ENCODE assay signal across 16 cellular contexts in genomic region chr7:51129527-51130472, GRCh38.
A peak's percentile ranks its signal among the peaks of the same experiment; 100 is the strongest.
DNase-seq lines count a peak whose midpoint lies in the region; ATAC-seq and TF ChIP-seq lines count a peak whose summit lies in the region.
"Had no signal": no experiment of that assay in that cellular context is flagged by ENCODE, and none has a peak within 500 bp of the region (broad histone marks: within the 10 kb centered on the region; RNA-seq: fewer than 3 reads in every experiment).

No MANE protein-coding gene starts in this region.

- H3K27me3 Mint-ChIP-seq in stimulated activated naive CD8-positive, alpha-beta T cell treated with anti-CD3 and anti-CD28 coated beads, Interleukin-15, amount 100 ng/mL, for 72 hours, result no peaks in the 10 kb centered on the region
- no peaks in the 10 kb centered on the region for H3K27me3 Mint-ChIP-seq in endodermal cell (ENCODE audit: insufficient read depth)
- H3K27me3 Mint-ChIP-seq: CD4-positive, alpha-beta T cell had no signal

- H3K36me3 Mint-ChIP-seq in endodermal cell (ENCODE audit: low read depth), result peaks cover 19% of the 10 kb centered on the region

- no peak overlapping the region for H3K4me3 ChIP-seq in endodermal cell (ENCODE audit: low read length)
- no peak overlapping the region for H3K4me3 ChIP-seq in vagina
- H3K4me3 ChIP-seq: GM23338 had no signal

- H3K4me1 ChIP-seq in endodermal cell (ENCODE audit: control insufficient read depth, insufficient read depth, low read length) (peaks cover 9% of the 10 kb centered on the region), vagina (no peaks in the 10 kb centered on the region)

- TF ChIP-seq CTCF in endodermal cell (conservative IDR thresholded peaks at IDR 0.05) (no peak), vagina (IDR thresholded peaks at IDR 0.05) (no peak)

- peaks cover 17% of the 10 kb centered on the region for H3K9me3 ChIP-seq in endodermal cell (ENCODE audit: control insufficient read depth, low read length)
- H3K9me3 ChIP-seq in vagina, result no peaks in the 10 kb centered on the region

- TF ChIP-seq POLR2A in vagina (IDR thresholded peaks at IDR 0.05), result no peak

- ATAC-seq in stimulated activated naive CD8-positive, alpha-beta T cell treated with anti-CD3 and anti-CD28 coated beads, Interleukin-15, amount 100 ng/mL, for 72 hours, result no peak
- no peak for ATAC-seq in stimulated activated naive CD8-positive, alpha-beta T cell treated with anti-CD3 and anti-CD28 coated beads, Interleukin-15, Interleukin-2, amounts not matched to agents 100 U/mL and 50 U/mL, for 24 hours
- ATAC-seq: GM23338 had no signal

- H3K36me3 ChIP-seq in endodermal cell (ENCODE audit: control insufficient read depth, insufficient read depth, low read length) (peaks cover 13% of the 10 kb centered on the region), vagina (no peaks in the 10 kb centered on the region)

- intact Hi-C loops in vagina (cut with DNase I), result no loop called here

- peak overlapping the region; percentile 37 to 75 for H3K27ac Mint-ChIP-seq in stimulated activated naive CD8-positive, alpha-beta T cell treated with anti-CD3 and anti-CD28 coated beads, Interleukin-15, amount 100 ng/mL, for 72 hours
- H3K27ac Mint-ChIP-seq in endodermal cell, result peak overlapping the region; percentile 78
- H3K27ac Mint-ChIP-seq: CD4-positive, alpha-beta T cell; GM23338 had no signal

- H3K4me3 Mint-ChIP-seq in stimulated activated naive CD8-positive, alpha-beta T cell treated with anti-CD3 and anti-CD28 coated beads, Interleukin-15, amount 100 ng/mL, for 72 hours, result no peak overlapping the region
- H3K4me3 Mint-ChIP-seq in endodermal cell, result no peak overlapping the region
- H3K4me3 Mint-ChIP-seq: CD4-positive, alpha-beta T cell; GM23338 had no signal

- no peaks in the 10 kb centered on the region for H3K9me3 Mint-ChIP-seq in stimulated activated naive CD8-positive, alpha-beta T cell treated with anti-CD3 and anti-CD28 coated beads, Interleukin-15, amount 100 ng/mL, for 72 hours
- H3K9me3 Mint-ChIP-seq in endodermal cell, result peaks cover 11% of the 10 kb centered on the region
- H3K9me3 Mint-ChIP-seq: CD4-positive, alpha-beta T cell had no signal

- WGBS in endodermal cell (ENCODE audit: insufficient coverage in 1 of 2, insufficient read length in 1 of 2), 2 experiments, result 86 to 96% methylated on average over 3 to 8 of the region's 8 CpGs

- no peaks in the 10 kb centered on the region for H3K4me1 Mint-ChIP-seq in stimulated activated naive CD8-positive, alpha-beta T cell treated with anti-CD3 and anti-CD28 coated beads, Interleukin-15, amount 100 ng/mL, for 72 hours
- peaks cover 23% of the 10 kb centered on the region for H3K4me1 Mint-ChIP-seq in endodermal cell

- no peak overlapping the region for H3K9ac ChIP-seq in endodermal cell (ENCODE audit: extremely low read depth, low read length, poor library complexity, severe bottlenecking)

- H3K27me3 ChIP-seq in endodermal cell (ENCODE audit: control insufficient read depth, insufficient read depth, low read length, poor library complexity, severe bottlenecking) (no peaks in the 10 kb centered on the region), vagina (no peaks in the 10 kb centered on the region)

- H3K27ac ChIP-seq in endodermal cell (ENCODE audit: low read depth, low read length), result no peak overlapping the region
- H3K27ac ChIP-seq in vagina, result no peak overlapping the region

- no peak for DNase-seq in stimulated activated naive CD8-positive, alpha-beta T cell treated with anti-CD3 and anti-CD28 coated beads, Interleukin-15, amount 100 ng/mL, for 72 hours
- no peak for DNase-seq in stimulated activated naive CD8-positive, alpha-beta T cell treated with anti-CD3 and anti-CD28 coated beads, Interleukin-15, Interleukin-2, amounts not matched to agents 100 U/mL and 50 U/mL, for 24 hours
- DNase-seq in NCI-H69 (lab: John Stamatoyannopoulos, UW) (peak; percentile 54), endodermal cell (peak; percentile 35), vagina (ENCODE audit: extremely low spot score in 2 of 2) (peak; percentile 81 to 82), NCI-H1417 treated with DMSO at 0.1 percent for 48 hours (lab: John Stamatoyannopoulos, UW) (no peak), NCI-H82 (lab: John Stamatoyannopoulos, UW) (no peak)
- DNase-seq in activated T-cell treated with anti-CD3 and anti-CD28 coated beads, Interleukin-2, amount 50 U/mL, for 48 hours, result no peak
- DNase-seq: CD4-positive, alpha-beta T cell; GF-D8; KG1; MM.1S; NCI-H1417; NCI-H2107; NCI-H446 had no signal

Comparison
In these comparisons a context has a peak if more than half of its experiments do, and no peak if none do; other contexts are left out.
1. DNase-seq: peak in NCI-H69 (single experiment), endodermal cell (single experiment) and vagina (2 of 2); none in stimulated activated naive CD8-positive, alpha-beta T cell treated with anti-CD3 and anti-CD28 coated beads, Interleukin-15, amount 100 ng/mL, for 72 hours (0 of 2), stimulated activated naive CD8-positive, alpha-beta T cell treated with anti-CD3 and anti-CD28 coated beads, Interleukin-15, Interleukin-2, amounts not matched to agents 100 U/mL and 50 U/mL, for 24 hours (single experiment), activated T-cell treated with anti-CD3 and anti-CD28 coated beads, Interleukin-2, amount 50 U/mL, for 48 hours (0 of 2), NCI-H1417 treated with DMSO at 0.1 percent for 48 hours (single experiment) and NCI-H82 (single experiment).